In the genomic region with DNA sequence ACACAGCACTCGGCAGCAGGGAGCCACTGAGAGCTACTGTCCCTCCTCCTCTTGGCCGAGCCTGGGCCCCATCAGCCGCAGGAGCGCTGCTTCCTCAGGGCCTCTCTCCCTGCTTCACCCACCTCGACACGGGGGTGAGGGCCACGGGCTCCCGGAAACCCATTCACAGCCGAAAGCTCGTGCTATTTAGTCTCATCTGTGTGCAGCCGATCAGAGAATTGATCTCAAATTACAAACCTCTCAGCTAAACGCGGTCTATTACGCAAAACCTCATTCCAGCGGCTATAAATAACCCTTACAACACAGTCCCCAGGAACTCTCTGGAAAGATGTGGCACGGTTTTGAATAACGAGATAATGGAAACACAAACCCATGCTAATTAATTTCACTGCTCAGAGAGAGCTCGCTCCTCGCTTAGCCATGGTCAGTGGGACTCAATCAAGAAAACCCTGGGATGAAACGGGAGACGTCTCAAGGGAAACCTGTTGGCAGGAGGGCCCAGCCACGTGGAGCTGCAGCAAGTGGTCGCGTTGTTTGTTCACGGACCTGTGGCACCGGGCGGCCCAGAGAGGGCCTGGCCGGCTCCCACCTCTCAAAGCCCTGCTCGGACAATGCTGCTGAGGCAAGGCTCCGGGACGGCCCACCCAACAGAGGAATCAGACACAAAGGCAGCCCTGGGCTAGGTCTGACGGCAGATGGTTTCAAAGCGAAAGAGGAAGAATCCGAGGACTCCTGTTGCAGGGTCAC, we compare ENCODE assay signal across 2 cellular contexts.
TF ChIP-seq lines count a peak whose summit lies in the region.

No MANE protein-coding gene starts in this region.

TF ChIP-seq in IMR-90, 13 proteins besides CTCF, POLR2A, EP300 and RAD21:
- TF ChIP-seq, protein P1, sequence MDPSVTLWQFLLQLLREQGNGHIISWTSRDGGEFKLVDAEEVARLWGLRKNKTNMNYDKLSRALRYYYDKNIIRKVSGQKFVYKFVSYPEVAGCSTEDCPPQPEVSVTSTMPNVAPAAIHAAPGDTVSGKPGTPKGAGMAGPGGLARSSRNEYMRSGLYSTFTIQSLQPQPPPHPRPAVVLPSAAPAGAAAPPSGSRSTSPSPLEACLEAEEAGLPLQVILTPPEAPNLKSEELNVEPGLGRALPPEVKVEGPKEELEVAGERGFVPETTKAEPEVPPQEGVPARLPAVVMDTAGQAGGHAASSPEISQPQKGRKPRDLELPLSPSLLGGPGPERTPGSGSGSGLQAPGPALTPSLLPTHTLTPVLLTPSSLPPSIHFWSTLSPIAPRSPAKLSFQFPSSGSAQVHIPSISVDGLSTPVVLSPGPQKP (IDR thresholded peaks at IDR 0.05; ENCODE audit: borderline replicate concordance, low read depth, low read length): no peak
- TF ChIP-seq CEBPB (IDR thresholded peaks at IDR 0.05; ENCODE audit: low read depth, low read length): peak; percentile 76
TF ChIP-seq in IMR-90: peak in this region for 1.

TF ChIP-seq in HepG2, 621 proteins besides CTCF, POLR2A, EP300 and RAD21 (continued from another document):
- no peak for TF ChIP-seq SP4 (CRISPR knock-in tag; IDR thresholded peaks at IDR 0.05)
